In genomic region chr10:70872281-70872680, GRCh38 we compare ENCODE assay signal across 30 cellular contexts.
"Had no signal": no experiment of that assay in that cellular context is flagged by ENCODE, and none has a peak within 500 bp of the region (broad histone marks: within the 10 kb centered on the region; RNA-seq: fewer than 3 reads in every experiment).

No MANE protein-coding gene starts in this region.

- H3K9me3 ChIP-seq: ascending aorta had no signal

- DNase-seq: activated CD4-positive, alpha-beta memory T cell treated with anti-CD3 and anti-CD28 coated beads, Interleukin-2, amount 10 ng/mL, durations not matched to agents 7 days and 5 days; activated CD4-positive, alpha-beta T cell treated with anti-CD3 and anti-CD28 coated beads for 1 hour; activated CD4-positive, alpha-beta T cell treated with anti-CD3 and anti-CD28 coated beads for 36 hours; activated CD4-positive, alpha-beta T cell treated with anti-CD3 and anti-CD28 coated beads for 48 hours; activated CD4-positive, alpha-beta T cell treated with anti-CD3 and anti-CD28 coated beads, Interleukin-2, amount 10 ng/mL, durations not matched to agents 7 days and 5 days; activated CD4-positive, alpha-beta T cell treated with anti-CD3 and anti-CD28 coated beads, Interleukin-2, amount 50 U/mL, for 48 hours; activated CD4-positive, CD25-positive, alpha-beta regulatory T cell; activated CD8-positive, alpha-beta memory T cell treated with anti-CD3 and anti-CD28 coated beads for 24 hours; activated CD8-positive, alpha-beta memory T cell treated with anti-CD3 and anti-CD28 coated beads, Interleukin-2, amount 10 ng/mL, durations not matched to agents 7 days and 5 days; activated CD8-positive, alpha-beta memory T cell treated with anti-CD3 and anti-CD28 coated beads, Interleukin-2, amount 50 U/mL, for 48 hours; activated CD8-positive, alpha-beta T cell treated with anti-CD3 and anti-CD28 coated beads, Interleukin-2, amount 10 ng/mL, durations not matched to agents 7 days and 5 days; activated effector memory CD4-positive, alpha-beta T cell treated with Interleukin-2 at 50 U/mL for 16 hours; activated gamma-delta T cell; activated naive CD4-positive, alpha-beta T cell treated with anti-CD3 and anti-CD28 coated beads, Interleukin-2, amount 10 ng/mL, durations not matched to agents 7 days and 5 days; activated naive CD4-positive, alpha-beta T cell treated with Interleukin-2 at 50 U/mL for 16 hours; activated naive CD8-positive, alpha-beta T cell treated with anti-CD3 and anti-CD28 coated beads, Interleukin-2, amount 10 ng/mL, durations not matched to agents 7 days and 5 days; activated naive CD8-positive, alpha-beta T cell treated with anti-CD3 and anti-CD28 coated beads, Interleukin-2, amount 50 U/mL, for 24 hours; activated T-cell treated with anti-CD3 and anti-CD28 coated beads, Interleukin-2, amount 50 U/mL, for 24 hours; activated T-cell treated with anti-CD3 and anti-CD28 coated beads, Interleukin-2, amount 50 U/mL, for 48 hours; amygdala; anterior cingulate cortex; caudate nucleus; cerebellar nuclear complex; T-helper 2 cell; T-helper 9 cell had no signal

- H3K4me1 ChIP-seq: ascending aorta had no signal

- H3K27me3 ChIP-seq: ascending aorta, cardiac muscle cell had no signal

- H3K4me3 ChIP-seq: ascending aorta, cardiac muscle cell had no signal

- ATAC-seq: activated CD4-positive, alpha-beta T cell treated with anti-CD3 and anti-CD28 coated beads for 36 hours; activated CD4-positive, CD25-positive, alpha-beta regulatory T cell treated with anti-CD3 and anti-CD28 coated beads, Interleukin-2, amount 50 U/mL, for 24 hours; activated CD8-positive, alpha-beta memory T cell treated with anti-CD3 and anti-CD28 coated beads, Interleukin-2, amount 10 ng/mL, durations not matched to agents 7 days and 5 days; activated CD8-positive, alpha-beta T cell treated with anti-CD3 and anti-CD28 coated beads, Interleukin-2, amount 10 ng/mL, durations not matched to agents 7 days and 5 days; activated naive CD8-positive, alpha-beta T cell treated with anti-CD3 and anti-CD28 coated beads, Interleukin-2, amount 50 U/mL, for 24 hours; WTC11 had no signal

- H3K27ac ChIP-seq: ascending aorta, cardiac muscle cell, VCaP had no signal
